Comparison of ENCODE assay signal across 1 cellular context in genomic region chr2:148021059-148021985, GRCh38.
TF ChIP-seq lines count a peak whose summit lies in the region.

Gene MBD5 (plus strand): TSS chr2:148021091.

TF ChIP-seq in HepG2, 621 proteins besides CTCF, POLR2A, EP300 and RAD21 (continued from another document and continues in another):
- 0 out of 2 replicates have a peak, but pooled peaks have one; percentile 61 for TF ChIP-seq KIAA2018 (CRISPR knock-in tag; IDR thresholded peaks at IDR 0.05; ENCODE audit: borderline replicate concordance)
- no peak for TF ChIP-seq ZNF512 (CRISPR knock-in tag; IDR thresholded peaks at IDR 0.05)
- no peak for TF ChIP-seq HINFP (CRISPR knock-in tag; IDR thresholded peaks at IDR 0.05; ENCODE audit: low read depth)
- TF ChIP-seq ZNF33B (CRISPR knock-in tag; IDR thresholded peaks at IDR 0.05): peak; percentile 15; the same call in 1 of the 2 replicates
- TF ChIP-seq ATF1 (CRISPR knock-in tag; IDR thresholded peaks at IDR 0.05): no peak
- TF ChIP-seq PBX3 (CRISPR knock-in tag; IDR thresholded peaks at IDR 0.05; ENCODE audit: borderline replicate concordance): no peak
- TF ChIP-seq GZF1 (CRISPR knock-in tag; IDR thresholded peaks at IDR 0.05): peak; percentile 63; the same call in 1 of the 2 replicates
- TF ChIP-seq TFAP4 (IDR thresholded peaks at IDR 0.05; ENCODE audit: borderline replicate concordance, low read depth): peak; percentile 60
- 0 out of 2 replicates have a peak, but pooled peaks have one; percentile 17 for TF ChIP-seq SALL1 (CRISPR knock-in tag; IDR thresholded peaks at IDR 0.05)
- peak; percentile 38 for TF ChIP-seq PATZ1 (CRISPR knock-in tag; IDR thresholded peaks at IDR 0.05)
- peak; percentile 35; the same call in 1 of the 2 replicates for TF ChIP-seq ZNF790 (CRISPR knock-in tag; IDR thresholded peaks at IDR 0.05; ENCODE audit: borderline replicate concordance)
- TF ChIP-seq PCBP1 (IDR thresholded peaks at IDR 0.05; ENCODE audit: borderline replicate concordance, low read depth, low read length): 0 out of 2 replicates have a peak, but pooled peaks have one; percentile 67
- peak; percentile 6; the same call in 1 of the 2 replicates for TF ChIP-seq NR2C2 (CRISPR knock-in tag; IDR thresholded peaks at IDR 0.05; ENCODE audit: borderline replicate concordance)
- TF ChIP-seq CREBL2 (CRISPR knock-in tag; IDR thresholded peaks at IDR 0.05; ENCODE audit: borderline replicate concordance): 0 out of 2 replicates have a peak, but pooled peaks have one; percentile 15
- TF ChIP-seq HNRNPK (IDR thresholded peaks at IDR 0.05; ENCODE audit: low read depth, low read length, poor library complexity, severe bottlenecking): peak; percentile 34
- 0 out of 2 replicates have a peak, but pooled peaks have one; percentile 48 for TF ChIP-seq NAIF1 (CRISPR knock-in tag; IDR thresholded peaks at IDR 0.05; ENCODE audit: borderline replicate concordance)
- no peak for TF ChIP-seq TARDBP (CRISPR knock-in tag; IDR thresholded peaks at IDR 0.05)
- TF ChIP-seq ATM (IDR thresholded peaks at IDR 0.05; ENCODE audit: borderline replicate concordance): no peak
- peak in 1 of 2 experiments; percentile 36; a peak in 1 of 4 replicates for TF ChIP-seq REST (IDR thresholded peaks at IDR 0.05; ENCODE audit: borderline replicate concordance in 1 of 2, low read depth in 1 of 2, low read length in 2 of 2)
- peak; percentile 32; the same call in 1 of the 2 replicates for TF ChIP-seq ZNF546 (CRISPR knock-in tag; conservative IDR thresholded peaks at IDR 0.05)
- TF ChIP-seq GABPB1 (CRISPR knock-in tag; IDR thresholded peaks at IDR 0.05): no peak
- TF ChIP-seq SKIL (CRISPR knock-in tag; IDR thresholded peaks at IDR 0.05; ENCODE audit: borderline replicate concordance): 0 out of 2 replicates have a peak, but pooled peaks have one; percentile 36
- peak; percentile 39; the same call in 1 of the 2 replicates for TF ChIP-seq ZBTB7A (CRISPR knock-in tag; IDR thresholded peaks at IDR 0.05)
- TF ChIP-seq ZNF605 (CRISPR knock-in tag; IDR thresholded peaks at IDR 0.05): 0 out of 2 replicates have a peak, but pooled peaks have one; percentile 7
- peak; percentile 81 for TF ChIP-seq KDM5A (IDR thresholded peaks at IDR 0.05; ENCODE audit: borderline replicate concordance, low read length)
- peak; percentile 49; the same call in 1 of the 2 replicates for TF ChIP-seq ZNF564 (CRISPR knock-in tag; IDR thresholded peaks at IDR 0.05)
